ENCODE assay signal across 13 cellular contexts in the genomic region with DNA sequence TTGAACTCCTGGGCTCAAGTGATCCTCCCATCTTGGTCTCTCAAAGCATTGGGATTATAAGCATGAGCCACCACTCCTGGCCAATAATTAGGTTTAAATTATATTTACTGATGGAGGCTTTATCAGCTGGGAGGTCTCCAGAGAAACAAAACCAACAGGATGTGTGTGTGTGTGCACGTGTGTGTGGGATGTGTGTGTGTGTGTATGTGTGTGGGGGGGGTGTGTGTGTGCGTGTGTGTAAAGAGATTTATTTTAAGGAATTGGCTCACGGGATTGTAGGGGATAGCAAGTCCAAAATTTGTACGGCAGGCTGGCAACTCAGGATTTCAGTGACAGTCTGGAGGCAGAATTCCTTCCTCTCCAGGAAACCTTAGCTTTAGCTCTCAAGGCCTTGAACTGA. TPM values are rescaled to one million over a fixed set of nuclear protein-coding genes. Genes with fewer than 3 reads are reported as not detected.
"Had no signal": no experiment of that assay in that cellular context is flagged by ENCODE, and none has a peak within 500 bp of the region (broad histone marks: within the 10 kb centered on the region; RNA-seq: fewer than 3 reads in every experiment).

No MANE protein-coding gene starts in this region.

- H3K36me3 ChIP-seq: sigmoid colon had no signal

- H3K4me3 ChIP-seq: esophagus muscularis mucosa, sigmoid colon had no signal

- H3K9me3 ChIP-seq: esophagus muscularis mucosa, sigmoid colon had no signal

- H3K27ac Mint-ChIP-seq: activated naive CD8-positive, alpha-beta T cell treated with anti-CD3 and anti-CD28 coated beads, Interleukin-2, amount 50 U/mL, for 24 hours; stimulated activated naive CD8-positive, alpha-beta T cell treated with anti-CD3 and anti-CD28 coated beads, Interleukin-15, Interleukin-2, amounts not matched to agents 100 ng/mL and 50 ng/mL, for 24 hours had no signal

- DNase-seq: activated CD8-positive, alpha-beta memory T cell treated with anti-CD3 and anti-CD28 coated beads for 24 hours; activated effector memory CD4-positive, alpha-beta T cell treated with Interleukin-2 at 50 U/mL for 16 hours; activated naive CD8-positive, alpha-beta T cell treated with anti-CD3 and anti-CD28 coated beads, Interleukin-2, amount 50 U/mL, for 24 hours; immature natural killer cell; naive thymus-derived CD4-positive, alpha-beta T cell; sigmoid colon; stimulated activated CD4-positive, alpha-beta T cell treated with anti-CD3 and anti-CD28 coated beads, Interleukin-2, amount 100 ng/mL, for 48 hours had no signal

- H3K9me3 Mint-ChIP-seq: activated naive CD8-positive, alpha-beta T cell treated with anti-CD3 and anti-CD28 coated beads, Interleukin-2, amount 50 U/mL, for 24 hours; immature natural killer cell; naive thymus-derived CD4-positive, alpha-beta T cell; stimulated activated naive CD8-positive, alpha-beta T cell treated with anti-CD3 and anti-CD28 coated beads, Interleukin-15, Interleukin-2, amounts not matched to agents 100 ng/mL and 50 ng/mL, for 24 hours had no signal

- H3K27ac ChIP-seq: esophagus muscularis mucosa, sigmoid colon had no signal

- ATAC-seq: activated CD4-positive, CD25-positive, alpha-beta regulatory T cell treated with anti-CD3 and anti-CD28 coated beads, Interleukin-2, amount 50 U/mL, for 24 hours; activated naive CD8-positive, alpha-beta T cell treated with anti-CD3 and anti-CD28 coated beads, Interleukin-2, amount 50 U/mL, for 24 hours; naive thymus-derived CD4-positive, alpha-beta T cell had no signal

- H3K4me3 Mint-ChIP-seq: activated naive CD8-positive, alpha-beta T cell treated with anti-CD3 and anti-CD28 coated beads, Interleukin-2, amount 50 U/mL, for 24 hours; immature natural killer cell; stimulated activated naive CD8-positive, alpha-beta T cell treated with anti-CD3 and anti-CD28 coated beads, Interleukin-15, Interleukin-2, amounts not matched to agents 100 ng/mL and 50 ng/mL, for 24 hours had no signal

RNA-seq across cellular contexts. Expression of a gene that starts 14.3 kb away (rescaled TPM):
- total RNA-seq: lung microvascular endothelial cell, osteocyte, temporal lobe had no signal
